In the genomic region with DNA sequence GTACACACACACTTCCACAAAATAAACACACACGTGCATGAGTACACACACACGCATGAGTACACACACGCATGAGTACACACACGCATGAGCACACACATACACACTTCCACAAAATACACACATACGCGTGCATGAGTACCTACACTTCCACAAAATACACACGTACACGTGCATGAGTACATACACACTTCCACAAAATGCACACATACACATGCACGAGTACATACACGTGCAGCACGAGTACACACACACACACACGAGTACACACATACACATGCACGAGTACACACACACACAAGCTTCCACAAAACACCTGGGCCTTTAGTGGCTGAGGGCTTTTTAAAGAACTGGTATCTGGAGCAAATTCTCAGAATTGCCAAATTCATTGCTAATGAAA, we compare ENCODE assay signal across 21 cellular contexts.
DNase-seq lines count a peak whose midpoint lies in the region; ATAC-seq, FAIRE-seq and TF ChIP-seq lines count a peak whose summit lies in the region.
"Had no signal": no experiment of that assay in that cellular context is flagged by ENCODE, and none has a peak within 500 bp of the region (broad histone marks: within the 10 kb centered on the region; RNA-seq: fewer than 3 reads in every experiment).

No MANE protein-coding gene starts in this region.

- H3K4me2 ChIP-seq in HepG2 (ENCODE audit: low read depth, low read length) (no peak overlapping the region), trophoblast cell (ENCODE audit: low read length) (no peak overlapping the region)
- H3K4me2 ChIP-seq: BLaER1, GM23338 had no signal

- H3K4ac ChIP-seq in trophoblast cell (ENCODE audit: low read depth, low read length), result no peak overlapping the region

- no peak for TF ChIP-seq POLR2A in HepG2 (IDR thresholded peaks at IDR 0.05; ENCODE audit: insufficient read depth in 1 of 2, low read depth in 2 of 2, low read length in 2 of 2)
- TF ChIP-seq POLR2A in right lobe of liver (IDR thresholded peaks at IDR 0.05), result no peak

- H3K79me1 ChIP-seq in trophoblast cell (ENCODE audit: low read length), result no peaks in the 10 kb centered on the region

- H4K12ac ChIP-seq in trophoblast cell (ENCODE audit: low read depth, low read length), result no peak overlapping the region

- no TSS peak for BruUV-seq in HepG2 (replicated peaks; lab: Mats Ljungman, UMichigan)

- in situ Hi-C loops in HepG2 (cut with HindIII; ENCODE audit: extremely low pct_ligation_motif_present, low pct_unique_long_range_greater_than_20kb), result no loop called here

- CTCF ChIA-PET in HepG2 (lab: Yijun Ruan, JAX; ENCODE audit: low intra/inter-chr PET ratio, low total read pairs), result no interaction called here

- POLR2A ChIA-PET in HepG2 (lab: Yijun Ruan, JAX), result no interaction called here

- H3K27ac ChIP-seq in HepG2 (ENCODE audit: extremely low read length, insufficient read depth, low read length) (no peak overlapping the region), right lobe of liver (no peak overlapping the region), trophoblast cell (ENCODE audit: low read depth, low read length) (no peak overlapping the region)
- H3K27ac ChIP-seq: 22Rv1, BLaER1, C4-2B had no signal

- H3K36me3 ChIP-seq in HepG2 (replicated peaks in 1 of 2; ENCODE audit: control insufficient read depth in 1 of 2, insufficient read depth in 2 of 2, low read length in 2 of 2) (no peaks in the 10 kb centered on the region), right lobe of liver (no peaks in the 10 kb centered on the region), bronchial epithelial cell (ENCODE audit: control insufficient read depth, insufficient read depth, low read length) (no peaks in the 10 kb centered on the region), trophoblast cell (ENCODE audit: control insufficient read depth in 1 of 2, insufficient read depth in 2 of 2, low read length in 2 of 2) (no peaks in the 10 kb centered on the region)
- H3K36me3 ChIP-seq: BLaER1 had no signal

- no peak overlapping the region for H2AK5ac ChIP-seq in trophoblast cell (ENCODE audit: low read length)

- H2BK12ac ChIP-seq in trophoblast cell (ENCODE audit: low read length), result no peak overlapping the region

- H4K20me1 ChIP-seq in HepG2 (ENCODE audit: insufficient read depth, low read length), result no peaks in the 10 kb centered on the region
- H4K20me1 ChIP-seq: BLaER1 had no signal

- H3K27me3 ChIP-seq in HepG2 (ENCODE audit: control insufficient read depth in 1 of 2, insufficient read depth in 2 of 2, low read length in 2 of 2) (no peaks in the 10 kb centered on the region), right lobe of liver (no peaks in the 10 kb centered on the region), bronchial epithelial cell (ENCODE audit: control insufficient read depth, insufficient read depth, low read length) (no peaks in the 10 kb centered on the region), trophoblast cell (ENCODE audit: insufficient read depth, low read length) (no peaks in the 10 kb centered on the region)
- H3K27me3 ChIP-seq: BLaER1 had no signal

- DNase-seq in HepG2 (ENCODE audit: low spot score) (no peak), right lobe of liver (no peak), bronchial epithelial cell (ENCODE audit: low read depth) (no peak), trophoblast cell (no peak), inferior parietal cortex (ENCODE audit: extremely low spot score) (no peak), HTR-8/SVneo (ENCODE audit: insufficient read length, low spot score) (no peak)
- DNase-seq: Caco-2; CD4-positive, CD25-positive, alpha-beta regulatory T cell; CD8-positive, alpha-beta T cell; DMS153; DND-41; HCEC 1CT had no signal

- no peak overlapping the region for H3K14ac ChIP-seq in trophoblast cell (ENCODE audit: low read length)

- H2AFZ ChIP-seq in HepG2 (ENCODE audit: low read length), result no peak overlapping the region
- H2AFZ ChIP-seq in trophoblast cell (ENCODE audit: insufficient read depth, low read length, poor library complexity), result no peak overlapping the region

- H3K4me1 ChIP-seq in HepG2 (ENCODE audit: insufficient read depth, low read length) (no peaks in the 10 kb centered on the region), right lobe of liver (no peaks in the 10 kb centered on the region), trophoblast cell (ENCODE audit: control insufficient read depth in 1 of 2, insufficient read depth in 2 of 2, low read length in 2 of 2) (no peaks in the 10 kb centered on the region)
- H3K4me1 ChIP-seq: BLaER1, Caco-2 had no signal

- H4K8ac ChIP-seq in trophoblast cell (ENCODE audit: low read depth, low read length), result no peak overlapping the region

- 35% methylated on average over 13 of the region's 13 CpGs for WGBS in HepG2 (ENCODE audit: low lambda C conversion rate)
- 81% methylated on average over 13 of the region's 13 CpGs for WGBS in right lobe of liver (ENCODE audit: insufficient coverage, low coverage, low lambda C conversion rate, missing lambda C conversion rate)
- WGBS in trophoblast cell (ENCODE audit: extremely low coverage, insufficient coverage, insufficient read length), result no CpG with 5 or more reads among the region's 13 CpGs

- TF ChIP-seq EP300 in HepG2 (IDR thresholded peaks at IDR 0.05; ENCODE audit: low read depth in 2 of 2, low read length in 2 of 2) (no peak), HepG2 (CRISPR knock-in tag; IDR thresholded peaks at IDR 0.05; ENCODE audit: borderline replicate concordance) (no peak)

- H4K91ac ChIP-seq in trophoblast cell (ENCODE audit: low read depth, low read length), result no peak overlapping the region

- ATAC-seq in HepG2 (no peak), right lobe of liver (no peak), HG02610 (IDR thresholded peaks at IDR 0.05; ENCODE audit: unreplicated experiment) (no peak)
- ATAC-seq: CD8-positive, alpha-beta T cell; GM23338 had no signal

- no peaks in the 10 kb centered on the region for H3K79me2 ChIP-seq in HepG2 (ENCODE audit: insufficient read depth, low read length)
- H3K79me2 ChIP-seq in trophoblast cell (ENCODE audit: control insufficient read depth, insufficient read depth, low read length, poor library complexity), result no peaks in the 10 kb centered on the region

- peak overlapping the region; percentile 37 for H3K23ac ChIP-seq in trophoblast cell (ENCODE audit: low read length)

- FAIRE-seq in HepG2 (lab: Jason Lieb, UNC) (no peak), bronchial epithelial cell (lab: Jason Lieb, UNC) (peak; percentile 83), HTR-8/SVneo (lab: Jason Lieb, UNC) (no peak)
- FAIRE-seq: A204.1, G401.6, GM18507, H54 had no signal

- H3K9ac ChIP-seq in HepG2 (ENCODE audit: insufficient read depth, low read depth, low read length) (no peak overlapping the region), trophoblast cell (ENCODE audit: low read length) (no peak overlapping the region)
- H3K9ac ChIP-seq: BLaER1 had no signal

- TF ChIP-seq CTCF in HepG2 (CRISPR knock-in tag; IDR thresholded peaks at IDR 0.05) (no peak), right lobe of liver (IDR thresholded peaks at IDR 0.05) (no peak), bronchial epithelial cell (IDR thresholded peaks at IDR 0.05; ENCODE audit: insufficient read depth, low read length, severe bottlenecking) (no peak)

- H3K4me3 ChIP-seq in HepG2 (replicated peaks in 1 of 3; ENCODE audit: insufficient read depth in 1 of 3, low read depth in 2 of 3, low read length in 3 of 3) (no peak overlapping the region), right lobe of liver (no peak overlapping the region), bronchial epithelial cell (ENCODE audit: low read depth, low read length) (no peak overlapping the region), trophoblast cell (ENCODE audit: low read depth, low read length) (no peak overlapping the region)
- H3K4me3 ChIP-seq: BLaER1, GM23338 had no signal

- H3K9me3 ChIP-seq in HepG2 (ENCODE audit: low read length) (no peaks in the 10 kb centered on the region), right lobe of liver (no peaks in the 10 kb centered on the region), trophoblast cell (ENCODE audit: insufficient read depth, low read depth, low read length) (peaks cover 2% of the 10 kb centered on the region)
- H3K9me3 ChIP-seq: Caco-2 had no signal

- no peak overlapping the region for H2BK120ac ChIP-seq in trophoblast cell (ENCODE audit: insufficient read depth, low read length, poor library complexity)

- TF ChIP-seq RAD21 in HepG2 (CRISPR knock-in tag; IDR thresholded peaks at IDR 0.05), result no peak

- intact Hi-C loops in HepG2 (cut with micrococcal nuclease; ENCODE audit: unreplicated experiment) (no loop called here), right lobe of liver (cut with DNase I) (no loop called here)

- H3K18ac ChIP-seq in trophoblast cell (ENCODE audit: low read length), result no peak overlapping the region

- H2BK5ac ChIP-seq in trophoblast cell (ENCODE audit: low read depth, low read length, poor library complexity), result no peak overlapping the region

TF ChIP-seq in HepG2, 621 proteins besides CTCF, POLR2A, EP300 and RAD21:
- no peak for TF ChIP-seq PRMT3 (CRISPR knock-in tag; IDR thresholded peaks at IDR 0.05; ENCODE audit: borderline replicate concordance, low read depth)
- TF ChIP-seq, protein P1, sequence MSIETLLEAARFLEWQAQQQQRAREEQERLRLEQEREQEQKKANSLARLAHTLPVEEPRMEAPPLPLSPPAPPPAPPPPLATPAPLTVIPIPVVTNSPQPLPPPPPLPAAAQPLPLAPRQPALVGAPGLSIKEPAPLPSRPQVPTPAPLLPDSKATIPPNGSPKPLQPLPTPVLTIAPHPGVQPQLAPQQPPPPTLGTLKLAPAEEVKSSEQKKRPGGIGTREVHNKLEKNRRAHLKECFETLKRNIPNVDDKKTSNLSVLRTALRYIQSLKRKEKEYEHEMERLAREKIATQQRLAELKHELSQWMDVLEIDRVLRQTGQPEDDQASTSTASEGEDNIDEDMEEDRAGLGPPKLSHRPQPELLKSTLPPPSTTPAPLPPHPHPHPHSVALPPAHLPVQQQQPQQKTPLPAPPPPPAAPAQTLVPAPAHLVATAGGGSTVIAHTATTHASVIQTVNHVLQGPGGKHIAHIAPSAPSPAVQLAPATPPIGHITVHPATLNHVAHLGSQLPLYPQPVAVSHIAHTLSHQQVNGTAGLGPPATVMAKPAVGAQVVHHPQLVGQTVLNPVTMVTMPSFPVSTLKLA (IDR thresholded peaks at IDR 0.05), result peak; percentile 91
